8 cellular contexts compared by ENCODE assay signal in genomic region chr1:2443285-2444137, GRCh38. TPM values are rescaled to one million over a fixed set of nuclear protein-coding genes. Genes with fewer than 3 reads are reported as not detected.
DNase-seq lines count a peak whose midpoint lies in the region; ATAC-seq and TF ChIP-seq lines count a peak whose summit lies in the region.

No MANE protein-coding gene starts in this region.

- DNase-seq in EH (ENCODE audit: low read depth) (peak; percentile 39), NT2/D1 (ENCODE audit: low read depth, low spot score) (no peak), dorsolateral prefrontal cortex (peak; percentile 53 to 88 (median 72)), KBM-7 (no peak), NCI-H1092 (lab: John Stamatoyannopoulos, UW) (no peak)

- H3K4me1 ChIP-seq in NT2/D1 (ENCODE audit: insufficient read depth, insufficient read length) (peaks cover 22% of the 10 kb centered on the region), parathyroid adenoma (no peaks in the 10 kb centered on the region)

- no peaks in the 10 kb centered on the region for H3K36me3 ChIP-seq in NT2/D1 (ENCODE audit: insufficient read depth, insufficient read length, low read length)
- no peaks in the 10 kb centered on the region for H3K36me3 ChIP-seq in parathyroid adenoma (ENCODE audit: control insufficient read depth, insufficient read depth, low read length)

- intact Hi-C loops in dorsolateral prefrontal cortex (cut with DNase I): loop anchor here in 1 of 2 donors (5.0 kb wide), 1 partner anchor 104 kb away; no protein-coding TSS in a partner anchor

- H2AFZ ChIP-seq in parathyroid adenoma: no peak overlapping the region

- H3K27ac ChIP-seq in dorsolateral prefrontal cortex: peak overlapping the region; percentile 6 to 99 (median 96)
- H3K27ac ChIP-seq in parathyroid adenoma: no peak overlapping the region

- no peak for ATAC-seq in HG03280 (IDR thresholded peaks at IDR 0.05; ENCODE audit: unreplicated experiment)
- ATAC-seq in GM19328 (IDR thresholded peaks at IDR 0.05; ENCODE audit: unreplicated experiment): no peak

- peak in 51 of 56 donors; percentile 20 to 68 (median 48) for TF ChIP-seq CTCF in dorsolateral prefrontal cortex (IDR thresholded peaks at IDR 0.05 in 54 of 56, conservative IDR thresholded peaks at IDR 0.05 in 2 of 56; ENCODE audit: low read depth in 1 of 56, partially characterized antibody in 56 of 56)
- peak; percentile 21 for TF ChIP-seq CTCF in parathyroid adenoma (IDR thresholded peaks at IDR 0.05)

- H3K4me3 ChIP-seq in NT2/D1 (ENCODE audit: insufficient read length, low read depth) (peak overlapping the region; percentile 4), dorsolateral prefrontal cortex (peak overlapping the region; percentile 26 to 74 (median 59)), parathyroid adenoma (ENCODE audit: low read depth, low read length) (no peak overlapping the region)

- in situ Hi-C loops in KBM-7 (cut with MboI; ENCODE audit: low pct_unique_long_range_greater_than_20kb, low sequenced_read_pairs): no loop called here

- H3K9me3 ChIP-seq in NT2/D1 (ENCODE audit: insufficient read depth, low read length): no peaks in the 10 kb centered on the region
- no peaks in the 10 kb centered on the region for H3K9me3 ChIP-seq in parathyroid adenoma (ENCODE audit: control insufficient read depth, low read length)

- no peaks in the 10 kb centered on the region for H3K79me2 ChIP-seq in parathyroid adenoma

- H3K27me3 ChIP-seq in NT2/D1 (ENCODE audit: insufficient read depth, insufficient read length) (peaks cover 43% of the 10 kb centered on the region), dorsolateral prefrontal cortex (peaks cover 0 to 15% (median 0%) of the 10 kb centered on the region in 45 donors), parathyroid adenoma (ENCODE audit: control insufficient read depth, insufficient read depth, low read length) (no peaks in the 10 kb centered on the region)

- H3K9ac ChIP-seq in NT2/D1 (ENCODE audit: insufficient read length, low read depth) (no peak overlapping the region), parathyroid adenoma (no peak overlapping the region)

- no peak overlapping the region for H3K4me2 ChIP-seq in parathyroid adenoma (ENCODE audit: low read length)

RNA-seq across cellular contexts. Expression of gene PEX10, which starts 31.1 kb away (rescaled TPM):
- 10 to 100 TPM; 15.4 to 34.4 (median 24.5) TPM for total RNA-seq in dorsolateral prefrontal cortex

RNA-seq across cellular contexts. Expression of gene PLCH2, which starts 32.6 kb away (rescaled TPM):
- total RNA-seq in dorsolateral prefrontal cortex: 10 to 100 TPM; 15.5 to 43.3 (median 25.0) TPM

RNA-seq across cellular contexts. Expression of gene RER1, which starts 51.9 kb away (rescaled TPM):
- 100 to 1,000 TPM in 3 of 120 experiments, 10 to 100 TPM in 117; 62.7 to 113 (median 81.7) TPM for total RNA-seq in dorsolateral prefrontal cortex

RNA-seq across cellular contexts. Expression of gene MORN1, which starts 52.2 kb away (rescaled TPM):
- 10 to 100 TPM; 14.0 to 39.6 (median 25.8) TPM for total RNA-seq in dorsolateral prefrontal cortex

Comparison
In these comparisons a context has a peak if more than half of its experiments do, and no peak if none do; other contexts are left out.
1. DNase-seq: peak in EH (single experiment) and dorsolateral prefrontal cortex (10 of 10); none in NT2/D1 (single experiment), KBM-7 (single experiment) and NCI-H1092 (single experiment).